11 cellular contexts compared by ENCODE assay signal in genomic region chr2:238238311-238238765, GRCh38. TPM values are rescaled to one million over a fixed set of nuclear protein-coding genes. Genes with fewer than 3 reads are reported as not detected.
DNase-seq lines count a peak whose midpoint lies in the region; ATAC-seq lines count a peak whose summit lies in the region.
"Had no signal": no experiment of that assay in that cellular context is flagged by ENCODE, and none has a peak within 500 bp of the region (broad histone marks: within the 10 kb centered on the region; RNA-seq: fewer than 3 reads in every experiment).

No MANE protein-coding gene starts in this region.

- H3K27me3 ChIP-seq in CD4-positive, alpha-beta memory T cell (ENCODE audit: insufficient read depth, low read length) = peaks cover 8% of the 10 kb centered on the region
- H3K27me3 ChIP-seq in naive thymus-derived CD4-positive, alpha-beta T cell (ENCODE audit: control insufficient read depth in 2 of 2, insufficient read depth in 2 of 2, low read length in 2 of 2) = peaks cover 0 to 16% of the 10 kb centered on the region in 2 donors
- H3K27me3 ChIP-seq: sigmoid colon had no signal

- no peaks in the 10 kb centered on the region for H3K9me3 Mint-ChIP-seq in CD4-positive, alpha-beta memory T cell
- peaks cover 0 to 6% (median 0%) of the 10 kb centered on the region in 11 donors for H3K9me3 Mint-ChIP-seq in naive thymus-derived CD4-positive, alpha-beta T cell

- peaks cover 15 to 22% of the 10 kb centered on the region in 2 donors for H3K27me3 Mint-ChIP-seq in CD4-positive, alpha-beta memory T cell
- peaks cover 20% of the 10 kb centered on the region for H3K27me3 Mint-ChIP-seq in T-helper 17 cell
- peaks cover 11 to 59% (median 22%) of the 10 kb centered on the region in 5 donors for H3K27me3 Mint-ChIP-seq in naive thymus-derived CD4-positive, alpha-beta T cell

- H3K27ac Mint-ChIP-seq in CD4-positive, alpha-beta memory T cell = peak overlapping the region in 2 of 7 donors; percentile 54 to 70
- no peak overlapping the region for H3K27ac Mint-ChIP-seq in T-helper 17 cell
- peak overlapping the region in 1 of 9 donors; percentile 44 for H3K27ac Mint-ChIP-seq in naive thymus-derived CD4-positive, alpha-beta T cell

- intact Hi-C loops in CD4-positive, alpha-beta memory T cell (cut with micrococcal nuclease) = no loop called here
- intact Hi-C loops in naive thymus-derived CD4-positive, alpha-beta T cell (cut with micrococcal nuclease) = no loop called here

- no peaks in the 10 kb centered on the region for H3K36me3 Mint-ChIP-seq in CD4-positive, alpha-beta memory T cell
- peaks cover 6% of the 10 kb centered on the region for H3K36me3 Mint-ChIP-seq in T-helper 17 cell (ENCODE audit: low read depth)
- peaks cover 0 to 1% (median 0%) of the 10 kb centered on the region in 5 donors for H3K36me3 Mint-ChIP-seq in naive thymus-derived CD4-positive, alpha-beta T cell

- H3K4me1 Mint-ChIP-seq in CD4-positive, alpha-beta memory T cell = peaks cover 5 to 41% (median 11%) of the 10 kb centered on the region in 4 donors
- peaks cover 26% of the 10 kb centered on the region for H3K4me1 Mint-ChIP-seq in T-helper 17 cell
- H3K4me1 Mint-ChIP-seq in naive thymus-derived CD4-positive, alpha-beta T cell = peaks cover 2 to 25% (median 11%) of the 10 kb centered on the region in 7 donors

- H3K36me3 ChIP-seq in CD4-positive, alpha-beta memory T cell (ENCODE audit: insufficient read depth, low read length) = no peaks in the 10 kb centered on the region
- H3K36me3 ChIP-seq in naive thymus-derived CD4-positive, alpha-beta T cell (ENCODE audit: control insufficient read depth in 2 of 3, insufficient read depth in 3 of 3, low read length in 3 of 3) = no peaks in the 10 kb centered on the region
- H3K36me3 ChIP-seq: sigmoid colon had no signal

- peak; percentile 34 for DNase-seq in DMS79 treated with DMSO at 0.1 percent for 48 hours (lab: John Stamatoyannopoulos, UW)
- no peak for DNase-seq in DMS79 (lab: John Stamatoyannopoulos, UW)
- no peak for DNase-seq in CD4-positive, alpha-beta memory T cell
- no peak for DNase-seq in T-helper 17 cell
- no peak for DNase-seq in naive thymus-derived CD4-positive, alpha-beta T cell
- no peak for DNase-seq in dermis blood vessel endothelial cell
- DNase-seq in globus pallidus (ENCODE audit: low spot score) = no peak
- DNase-seq: SHP77 treated with DMSO at 0.1 percent for 48 hours, trophoblast cell had no signal

- CTCF ChIA-PET in CD4-positive, alpha-beta memory T cell (lab: Charles Lee; ENCODE audit: partially characterized antibody) = interaction anchor here (2.1 kb wide), 1 partner anchor 25 kb away, joined by 7 read pairs; no protein-coding TSS in a partner anchor
- CTCF ChIA-PET in naive thymus-derived CD4-positive, alpha-beta T cell (lab: Charles Lee) = no interaction called here

- no peaks in the 10 kb centered on the region for H3K9me3 ChIP-seq in CD4-positive, alpha-beta memory T cell (ENCODE audit: control insufficient read depth in 1 of 2, low read length in 2 of 2)
- no peaks in the 10 kb centered on the region for H3K9me3 ChIP-seq in T-helper 17 cell (ENCODE audit: control insufficient read depth, low read length, poor library complexity, severe bottlenecking)
- H3K9me3 ChIP-seq in naive thymus-derived CD4-positive, alpha-beta T cell (ENCODE audit: control insufficient read depth in 2 of 3, low read length in 3 of 3) = no peaks in the 10 kb centered on the region
- H3K9me3 ChIP-seq: sigmoid colon had no signal

- H3K4me3 Mint-ChIP-seq in CD4-positive, alpha-beta memory T cell = peak overlapping the region; percentile 41 to 75 (median 62)
- H3K4me3 Mint-ChIP-seq in T-helper 17 cell = peak overlapping the region; percentile 66
- H3K4me3 Mint-ChIP-seq in naive thymus-derived CD4-positive, alpha-beta T cell = peak overlapping the region; percentile 36 to 80 (median 59)

- no peak overlapping the region for H3K27ac ChIP-seq in CD4-positive, alpha-beta memory T cell (ENCODE audit: low read depth, low read length)
- H3K27ac ChIP-seq in naive thymus-derived CD4-positive, alpha-beta T cell (ENCODE audit: low read depth, low read length) = no peak overlapping the region

- peaks cover 12% of the 10 kb centered on the region for H3K4me1 ChIP-seq in CD4-positive, alpha-beta memory T cell (ENCODE audit: insufficient read depth, low read length)
- H3K4me1 ChIP-seq in naive thymus-derived CD4-positive, alpha-beta T cell (ENCODE audit: control insufficient read depth in 2 of 2, insufficient read depth in 2 of 2, low read length in 2 of 2) = peaks cover 0 to 4% of the 10 kb centered on the region in 2 donors

- ATAC-seq in T-helper 17 cell (no peak), GM18858 (IDR thresholded peaks at IDR 0.05; ENCODE audit: unreplicated experiment) (no peak)
- ATAC-seq in naive thymus-derived CD4-positive, alpha-beta T cell = no peak

- H3K4me3 ChIP-seq in CD4-positive, alpha-beta memory T cell (ENCODE audit: low read length in 2 of 2) = no peak overlapping the region
- H3K4me3 ChIP-seq in naive thymus-derived CD4-positive, alpha-beta T cell (ENCODE audit: low read length) = no peak overlapping the region

- POLR2A ChIA-PET in CD4-positive, alpha-beta memory T cell (lab: Charles Lee; ENCODE audit: partially characterized antibody) = interaction anchor here (1.5 to 2.1 kb wide), 2 partner anchors 35 to 37 kb away, joined by 3 to 15 read pairs; partner anchors contain the start of gene ILKAP
- POLR2A ChIA-PET in naive thymus-derived CD4-positive, alpha-beta T cell (lab: Charles Lee) = no interaction called here

RNA-seq across cellular contexts. Expression of gene HES6, which starts 1.5 kb away (rescaled TPM):
- 1 to 10 TPM in 1 of 2 experiments, under 1 TPM in 1; 0.67 to 2.1 TPM for total RNA-seq in CD4-positive, alpha-beta memory T cell
- 1 to 10 TPM in 1 of 2 donors, under 1 TPM in 1; 0.99 to 4.9 TPM for polyA plus RNA-seq in CD4-positive, alpha-beta memory T cell
- total RNA-seq in T-helper 17 cell (1 to 10 TPM in 1 of 2 donors, under 1 TPM in 1; 0.47 to 1.3 TPM), dermis blood vessel endothelial cell (2.2 and 3.7 TPM in 2 replicates)
- 1 to 10 TPM in 4 of 5 experiments, under 1 TPM in 1; 0.73 to 2.7 (median 2.4) TPM for total RNA-seq in naive thymus-derived CD4-positive, alpha-beta T cell
- 1 to 10 TPM in 1 of 2 donors, under 1 TPM in 1; 0.61 to 1.3 TPM for polyA plus RNA-seq in naive thymus-derived CD4-positive, alpha-beta T cell

RNA-seq across cellular contexts. Expression of gene ILKAP, which starts 34.8 kb away (rescaled TPM):
- 10 to 100 TPM; 78.2 to 87.8 TPM for total RNA-seq in CD4-positive, alpha-beta memory T cell
- polyA plus RNA-seq in CD4-positive, alpha-beta memory T cell = 10 to 100 TPM; 44.4 to 48.3 TPM
- total RNA-seq in T-helper 17 cell (100 to 1,000 TPM; 114 to 123 TPM), dermis blood vessel endothelial cell (17.7 and 18.7 TPM in 2 replicates)
- total RNA-seq in naive thymus-derived CD4-positive, alpha-beta T cell = 100 to 1,000 TPM in 2 of 5 experiments, 10 to 100 TPM in 3; 68.1 to 126 (median 90.9) TPM
- polyA plus RNA-seq in naive thymus-derived CD4-positive, alpha-beta T cell = 10 to 100 TPM; 40.6 to 48.1 TPM

RNA-seq across cellular contexts. Expression of gene PER2, which starts 50.1 kb away (rescaled TPM):
- total RNA-seq in CD4-positive, alpha-beta memory T cell = 10 to 100 TPM; 11.5 to 13.4 TPM
- polyA plus RNA-seq in CD4-positive, alpha-beta memory T cell = 1 to 10 TPM in 1 of 2 donors, under 1 TPM in 1; 0.42 to 5.3 TPM
- total RNA-seq in T-helper 17 cell = 10 to 100 TPM; 40.7 to 40.8 TPM
- 10 to 100 TPM; 13.5 to 28.6 (median 14.3) TPM for total RNA-seq in naive thymus-derived CD4-positive, alpha-beta T cell
- polyA plus RNA-seq in naive thymus-derived CD4-positive, alpha-beta T cell = 10 to 100 TPM in 1 of 2 donors, 1 to 10 TPM in 1; 7.0 to 10.1 TPM
- 1.2 and 3.0 TPM in 2 replicates for total RNA-seq in dermis blood vessel endothelial cell
